In genomic region chr2:25332571-25332970, GRCh38 we compare ENCODE assay signal across 13 cellular contexts. TPM values are rescaled to one million over a fixed set of nuclear protein-coding genes. Genes with fewer than 3 reads are reported as not detected.
DNase-seq lines count a peak whose midpoint lies in the region; ATAC-seq and TF ChIP-seq lines count a peak whose summit lies in the region.
"Had no signal": no experiment of that assay in that cellular context is flagged by ENCODE, and none has a peak within 500 bp of the region (broad histone marks: within the 10 kb centered on the region; RNA-seq: fewer than 3 reads in every experiment).

No MANE protein-coding gene starts in this region.

- H3K36me3 Mint-ChIP-seq in CD8-positive, alpha-beta memory T cell = peaks cover 4 to 15% (median 8%) of the 10 kb centered on the region in 3 donors
- H3K36me3 Mint-ChIP-seq in activated T-helper 17 cell treated with anti-CD3 and anti-CD28 coated beads, Interleukin-2, amount 50 U/mL, for 72 hours (ENCODE audit: low read depth) = peaks cover 17% of the 10 kb centered on the region

- peak overlapping the region in 5 of 8 donors; percentile 10 to 85 (median 52) for H3K27ac Mint-ChIP-seq in CD8-positive, alpha-beta memory T cell
- H3K27ac Mint-ChIP-seq in activated T-helper 17 cell treated with anti-CD3 and anti-CD28 coated beads, Interleukin-2, amount 50 U/mL, for 72 hours = peak overlapping the region; percentile 36

- ATAC-seq in activated T-helper 17 cell treated with anti-CD3 and anti-CD28 coated beads, Interleukin-2, amount 50 U/mL, for 72 hours (replicated peaks) = no peak
- no peak for ATAC-seq in GM19324 (IDR thresholded peaks at IDR 0.05; ENCODE audit: low FRiP score, unreplicated experiment)

- no peaks in the 10 kb centered on the region for H3K27me3 Mint-ChIP-seq in CD8-positive, alpha-beta memory T cell
- no peaks in the 10 kb centered on the region for H3K27me3 Mint-ChIP-seq in activated T-helper 17 cell treated with anti-CD3 and anti-CD28 coated beads, Interleukin-2, amount 50 U/mL, for 72 hours

- no peak overlapping the region for H3K27ac ChIP-seq in CD8-positive, alpha-beta memory T cell (ENCODE audit: low read depth, low read length)
- H3K27ac ChIP-seq in right atrium auricular region (peak overlapping the region; percentile 44 to 55), rectal smooth muscle tissue (ENCODE audit: low read depth, low read length) (peak overlapping the region; percentile 29)
- H3K27ac ChIP-seq: KMS-11 had no signal

- H3K36me3 ChIP-seq in CD8-positive, alpha-beta memory T cell (ENCODE audit: insufficient read depth, low read length) = no peaks in the 10 kb centered on the region
- H3K36me3 ChIP-seq in right atrium auricular region (no peaks in the 10 kb centered on the region), rectal smooth muscle tissue (ENCODE audit: control insufficient read depth, insufficient read depth, low read length) (no peaks in the 10 kb centered on the region)

- H3K9ac ChIP-seq in rectal smooth muscle tissue (ENCODE audit: low read length) = no peak overlapping the region
- H3K9ac ChIP-seq: KMS-11 had no signal

- TF ChIP-seq CTCF in right atrium auricular region (IDR thresholded peaks at IDR 0.05) = no peak

- H3K9me3 ChIP-seq in CD8-positive, alpha-beta memory T cell (ENCODE audit: low read length) = no peaks in the 10 kb centered on the region
- H3K9me3 ChIP-seq in right atrium auricular region = no peaks in the 10 kb centered on the region

- POLR2A ChIA-PET in CD8-positive, alpha-beta memory T cell (lab: Charles Lee) = no interaction called here

- H3K27me3 ChIP-seq in CD8-positive, alpha-beta memory T cell (ENCODE audit: insufficient read depth, low read length, poor library complexity, severe bottlenecking) = no peaks in the 10 kb centered on the region
- H3K27me3 ChIP-seq in right atrium auricular region (no peaks in the 10 kb centered on the region), rectal smooth muscle tissue (ENCODE audit: control insufficient read depth, insufficient read depth, low read length) (no peaks in the 10 kb centered on the region)

- CTCF ChIA-PET in CD8-positive, alpha-beta memory T cell (lab: Charles Lee) = interaction anchor here (1.4 to 1.9 kb wide), 2 partner anchors 10 to 30 kb away, joined by 3 to 6 read pairs; no protein-coding TSS in a partner anchor

- H3K9me3 Mint-ChIP-seq in CD8-positive, alpha-beta memory T cell = peaks cover 0 to 4% (median 2%) of the 10 kb centered on the region in 5 donors
- peaks cover 3% of the 10 kb centered on the region for H3K9me3 Mint-ChIP-seq in activated T-helper 17 cell treated with anti-CD3 and anti-CD28 coated beads, Interleukin-2, amount 50 U/mL, for 72 hours

- no peak overlapping the region for H3K4me3 Mint-ChIP-seq in CD8-positive, alpha-beta memory T cell
- peak overlapping the region; percentile 29 for H3K4me3 Mint-ChIP-seq in activated T-helper 17 cell treated with anti-CD3 and anti-CD28 coated beads, Interleukin-2, amount 50 U/mL, for 72 hours

- DNase-seq in CD8-positive, alpha-beta memory T cell = no peak
- no peak for DNase-seq in right atrium auricular region (ENCODE audit: low spot score)
- DNase-seq in KG1 (lab: John Stamatoyannopoulos, UW) = no peak
- no peak for DNase-seq in NCI-H2196 (lab: John Stamatoyannopoulos, UW; ENCODE audit: unreplicated experiment)
- no peak for DNase-seq in SHP77 treated with DMSO at 0.1 percent for 48 hours (lab: John Stamatoyannopoulos, UW)
- DNase-seq: activated CD8-positive, alpha-beta memory T cell treated with anti-CD3 and anti-CD28 coated beads, Interleukin-2, amount 50 U/mL, for 4 hours; AML-193; NCI-H524 treated with DMSO at 0.1 percent for 48 hours; RPMI8226 had no signal

- H3K4me3 ChIP-seq in CD8-positive, alpha-beta memory T cell (ENCODE audit: low read length) = no peak overlapping the region
- H3K4me3 ChIP-seq in right atrium auricular region (no peak overlapping the region), rectal smooth muscle tissue (ENCODE audit: low read length) (no peak overlapping the region)

- peaks cover 37% of the 10 kb centered on the region for H3K4me1 ChIP-seq in CD8-positive, alpha-beta memory T cell (ENCODE audit: insufficient read depth, low read length)
- H3K4me1 ChIP-seq in right atrium auricular region (peaks cover 0 to 88% of the 10 kb centered on the region in 2 donors), rectal smooth muscle tissue (ENCODE audit: control insufficient read depth, insufficient read depth, low read length) (peaks cover 7% of the 10 kb centered on the region)

- peaks cover 60 to 73% (median 71%) of the 10 kb centered on the region in 3 donors for H3K4me1 Mint-ChIP-seq in CD8-positive, alpha-beta memory T cell
- peaks cover 55% of the 10 kb centered on the region for H3K4me1 Mint-ChIP-seq in activated T-helper 17 cell treated with anti-CD3 and anti-CD28 coated beads, Interleukin-2, amount 50 U/mL, for 72 hours

RNA-seq across cellular contexts. Expression of gene DNMT3A, which starts 9.2 kb away (rescaled TPM):
- 10 to 100 TPM; 77.9 to 80.7 TPM for total RNA-seq in CD8-positive, alpha-beta memory T cell
- polyA plus RNA-seq in CD8-positive, alpha-beta memory T cell = 19.4 TPM
- 10 to 100 TPM; 55.2 to 64.6 TPM for total RNA-seq in activated T-helper 17 cell treated with anti-CD3 and anti-CD28 coated beads, Interleukin-2, amount 50 U/mL, for 72 hours
- 1 to 10 TPM; 6.0 to 8.1 TPM for total RNA-seq in right atrium auricular region

Comparison
In these comparisons a context has a peak if more than half of its experiments do, and no peak if none do; other contexts are left out.
1. RNA of gene DNMT3A, which starts 9.2 kb away (total RNA-seq): 77.9 to 80.7 TPM in CD8-positive, alpha-beta memory T cell and 55.2 to 64.6 TPM in activated T-helper 17 cell treated with anti-CD3 and anti-CD28 coated beads, Interleukin-2, amount 50 U/mL, for 72 hours; 6.0 to 8.1 TPM in right atrium auricular region; every median in the first group is over 4 times any median in the second.